ENCODE assay signal across 9 cellular contexts in genomic region chr7:129146237-129146979, GRCh38. TPM values are rescaled to one million over a fixed set of nuclear protein-coding genes. Genes with fewer than 3 reads are reported as not detected.
DNase-seq lines count a peak whose midpoint lies in the region; ATAC-seq lines count a peak whose summit lies in the region.
"Had no signal": no experiment of that assay in that cellular context is flagged by ENCODE, and none has a peak within 500 bp of the region (broad histone marks: within the 10 kb centered on the region; RNA-seq: fewer than 3 reads in every experiment).

No MANE protein-coding gene starts in this region.

- H2BK5ac ChIP-seq in neuronal stem cell (ENCODE audit: low read length) = no peak overlapping the region

- H3K27ac ChIP-seq in CD8-positive, alpha-beta memory T cell (ENCODE audit: low read depth, low read length) = no peak overlapping the region
- no peak overlapping the region for H3K27ac ChIP-seq in neuronal stem cell (replicated peaks; ENCODE audit: low read length)

- H3K27ac Mint-ChIP-seq in CD8-positive, alpha-beta memory T cell = no peak overlapping the region
- H3K27ac Mint-ChIP-seq in effector memory CD8-positive, alpha-beta T cell = no peak overlapping the region

- H3K18ac ChIP-seq in neuronal stem cell (ENCODE audit: low read length) = no peak overlapping the region

- in situ Hi-C loops in G401 (cut with HindIII; ENCODE audit: low sequenced_read_pairs) = no loop called here

- no peak overlapping the region for H2BK15ac ChIP-seq in neuronal stem cell (ENCODE audit: low read length)

- no peak for DNase-seq in CD8-positive, alpha-beta memory T cell
- no peak for DNase-seq in effector memory CD8-positive, alpha-beta T cell
- no peak for DNase-seq in NCI-H1694 (lab: John Stamatoyannopoulos, UW)
- DNase-seq in neuronal stem cell (ENCODE audit: low spot score) = no peak
- no peak for DNase-seq in G401 (ENCODE audit: low spot score)
- no peak for DNase-seq in stimulated activated CD4-positive, alpha-beta T cell treated with anti-CD3 and anti-CD28 coated beads, Interleukin-4, amount 100 ng/mL, for 1 hour
- DNase-seq: DND-41 had no signal

- no peak overlapping the region for H2AFZ ChIP-seq in neuronal stem cell (ENCODE audit: low read length)

- H4K91ac ChIP-seq in neuronal stem cell (ENCODE audit: low read depth, low read length, poor library complexity) = no peak overlapping the region

- no CpG with 5 or more reads among the region's 8 CpGs for WGBS in neuronal stem cell (ENCODE audit: extremely low coverage in 2 of 2, insufficient read length in 2 of 2, insufficient replicate concordance in 1 of 2), 2 donors

- H3K4me1 Mint-ChIP-seq in CD8-positive, alpha-beta memory T cell = peaks cover 19 to 24% (median 20%) of the 10 kb centered on the region in 3 donors
- H3K4me1 Mint-ChIP-seq in effector memory CD8-positive, alpha-beta T cell (ENCODE audit: low read depth in 2 of 2) = peaks cover 11 to 13% of the 10 kb centered on the region in 2 donors

- CTCF ChIA-PET in CD8-positive, alpha-beta memory T cell (lab: Charles Lee) = interaction anchor here (0.9 kb wide), 1 partner anchor 24 kb away, joined by 4 read pairs; no protein-coding TSS in a partner anchor

- peaks cover 4% of the 10 kb centered on the region for H3K79me1 ChIP-seq in neuronal stem cell (ENCODE audit: low read depth, low read length)

- no peak overlapping the region for H3K9ac ChIP-seq in neuronal stem cell (ENCODE audit: low read depth, low read length, poor library complexity)

- peaks cover 0 to 2% (median 0%) of the 10 kb centered on the region in 3 donors for H3K36me3 Mint-ChIP-seq in CD8-positive, alpha-beta memory T cell
- H3K36me3 Mint-ChIP-seq in effector memory CD8-positive, alpha-beta T cell (ENCODE audit: insufficient read depth) = no peaks in the 10 kb centered on the region

- H3K4me3 Mint-ChIP-seq in CD8-positive, alpha-beta memory T cell = peak overlapping the region; percentile 13 to 87 (median 82)
- H3K4me3 Mint-ChIP-seq in effector memory CD8-positive, alpha-beta T cell = peak overlapping the region; percentile 71 to 79

- no peaks in the 10 kb centered on the region for H3K9me3 ChIP-seq in CD8-positive, alpha-beta memory T cell (ENCODE audit: low read length)
- H3K9me3 ChIP-seq in neuronal stem cell (replicated peaks in 1 of 2; ENCODE audit: control insufficient read depth in 2 of 2, insufficient read depth in 1 of 2, low read depth in 1 of 2, low read length in 2 of 2) = no peaks in the 10 kb centered on the region

- H3K9me3 Mint-ChIP-seq in CD8-positive, alpha-beta memory T cell = no peaks in the 10 kb centered on the region
- H3K9me3 Mint-ChIP-seq in effector memory CD8-positive, alpha-beta T cell = no peaks in the 10 kb centered on the region

- H3K27me3 ChIP-seq in CD8-positive, alpha-beta memory T cell (ENCODE audit: insufficient read depth, low read length, poor library complexity, severe bottlenecking) = peaks cover 7% of the 10 kb centered on the region
- H3K27me3 ChIP-seq in neuronal stem cell (ENCODE audit: control insufficient read depth in 3 of 3, insufficient read depth in 3 of 3, low read depth in 1 of 3, low read length in 3 of 3) = peaks cover 0 to 38% (median 11%) of the 10 kb centered on the region in 3 experiments

- ATAC-seq in GM19328 (IDR thresholded peaks at IDR 0.05; ENCODE audit: unreplicated experiment) = peak; percentile 50
- peak; percentile 52 for ATAC-seq in HG03108 (IDR thresholded peaks at IDR 0.05; ENCODE audit: unreplicated experiment)
- no peak for ATAC-seq in effector memory CD8-positive, alpha-beta T cell (replicated peaks)

- no peak overlapping the region for H3K23ac ChIP-seq in neuronal stem cell (ENCODE audit: low read depth, low read length, poor library complexity)

- H2BK120ac ChIP-seq in neuronal stem cell (ENCODE audit: low read depth, low read length) = no peak overlapping the region

- H2AK5ac ChIP-seq in neuronal stem cell (ENCODE audit: low read depth, low read length) = no peak overlapping the region

- POLR2A ChIA-PET in CD8-positive, alpha-beta memory T cell (lab: Charles Lee) = no interaction called here

- no peak overlapping the region for H3K4ac ChIP-seq in neuronal stem cell (ENCODE audit: low read length)

- no peak overlapping the region for H3K14ac ChIP-seq in neuronal stem cell (ENCODE audit: low read length)

- no peak overlapping the region for H3K4me2 ChIP-seq in neuronal stem cell (ENCODE audit: insufficient read depth, low read length, poor library complexity, severe bottlenecking)

- no peaks in the 10 kb centered on the region for H3K4me1 ChIP-seq in CD8-positive, alpha-beta memory T cell (ENCODE audit: insufficient read depth, low read length)
- peaks cover 5 to 21% of the 10 kb centered on the region in 2 donors for H3K4me1 ChIP-seq in neuronal stem cell (ENCODE audit: control insufficient read depth in 2 of 2, insufficient read depth in 1 of 2, low read depth in 1 of 2, low read length in 2 of 2)

- no peaks in the 10 kb centered on the region for H3K36me3 ChIP-seq in CD8-positive, alpha-beta memory T cell (ENCODE audit: insufficient read depth, low read length)
- no peaks in the 10 kb centered on the region for H3K36me3 ChIP-seq in neuronal stem cell (replicated peaks in 1 of 2; ENCODE audit: control insufficient read depth in 2 of 2, insufficient read depth in 2 of 2, low read length in 2 of 2)

- no peak overlapping the region for H4K8ac ChIP-seq in neuronal stem cell (ENCODE audit: low read depth, low read length)

- H2BK12ac ChIP-seq in neuronal stem cell (ENCODE audit: low read length) = no peak overlapping the region

- no peak overlapping the region for H3K4me3 ChIP-seq in CD8-positive, alpha-beta memory T cell (ENCODE audit: low read length)
- H3K4me3 ChIP-seq in neuronal stem cell (ENCODE audit: low read length in 2 of 2) = no peak overlapping the region

- H3K27me3 Mint-ChIP-seq in CD8-positive, alpha-beta memory T cell = peaks cover 8 to 10% of the 10 kb centered on the region in 2 donors
- peaks cover 16 to 79% of the 10 kb centered on the region in 2 donors for H3K27me3 Mint-ChIP-seq in effector memory CD8-positive, alpha-beta T cell

RNA-seq across cellular contexts. Expression of gene TSPAN33, which starts 1.9 kb away (rescaled TPM):
- total RNA-seq in CD8-positive, alpha-beta memory T cell = 10 to 100 TPM; 23.2 to 23.6 TPM
- polyA plus RNA-seq in CD8-positive, alpha-beta memory T cell = 11.6 TPM
- polyA plus RNA-seq in neuronal stem cell (2013, experiment 1 of 2) = 20.1 TPM
- polyA plus RNA-seq in neuronal stem cell (2013, experiment 2 of 2) = 20.5 TPM
- 35.8 and 40.2 TPM in 2 replicates for total RNA-seq in G401 (2014; rRNA removed; shearing (Covaris generic))

RNA-seq across cellular contexts. Expression of gene SMO, which starts 42.0 kb away (rescaled TPM):
- total RNA-seq in CD8-positive, alpha-beta memory T cell = under 1 TPM; 0.22 to 0.33 TPM
- not detected for polyA plus RNA-seq in CD8-positive, alpha-beta memory T cell
- polyA plus RNA-seq in neuronal stem cell (2013, experiment 1 of 2) = 63.1 TPM
- 62.7 TPM for polyA plus RNA-seq in neuronal stem cell (2013, experiment 2 of 2)
- 51.1 and 51.8 TPM in 2 replicates for total RNA-seq in G401 (2014; rRNA removed; shearing (Covaris generic))

Comparison
In these comparisons a context has a peak if more than half of its experiments do, and no peak if none do; other contexts are left out.
1. RNA of gene SMO, which starts 42.0 kb away (total RNA-seq): 51.1 to 51.8 TPM in G401; 0.22 to 0.33 TPM in CD8-positive, alpha-beta memory T cell; every median in the first group is over 10 times any median in the second.